In the genomic region with DNA sequence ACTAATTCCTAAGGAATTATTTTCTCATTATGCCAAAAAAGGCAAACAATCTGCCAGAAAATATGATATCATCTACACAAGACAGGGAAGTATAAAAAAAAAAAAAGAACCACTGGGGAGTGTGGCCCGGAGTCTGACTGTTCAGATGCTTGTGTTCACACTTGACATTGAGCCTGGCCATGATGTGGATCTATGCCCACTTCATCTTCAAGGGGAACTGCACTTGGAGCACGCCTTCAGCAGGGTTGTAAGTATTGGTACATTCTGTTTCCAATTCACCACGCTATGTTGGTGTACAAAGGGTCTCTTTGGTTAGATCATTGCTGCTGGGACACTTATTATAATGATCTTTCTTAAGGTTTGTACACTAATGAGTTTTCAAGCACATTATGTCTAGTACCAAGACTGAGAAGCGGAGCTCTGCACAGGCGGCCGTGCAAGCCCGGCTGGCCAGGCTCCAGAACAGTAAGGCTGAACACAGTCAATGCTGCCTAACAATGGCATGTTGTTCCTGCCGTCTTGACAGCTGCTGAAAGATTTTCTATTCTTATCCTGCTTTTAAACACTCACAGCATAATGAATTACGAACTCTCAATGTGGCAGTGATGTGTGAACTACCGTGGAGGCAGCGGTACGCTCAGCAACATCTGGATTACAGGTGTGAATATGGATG, we compare ENCODE assay signal across 12 cellular contexts.
"Had no signal": no experiment of that assay in that cellular context is flagged by ENCODE, and none has a peak within 500 bp of the region (broad histone marks: within the 10 kb centered on the region; RNA-seq: fewer than 3 reads in every experiment).

No MANE protein-coding gene starts in this region.

- H3K9me3 ChIP-seq: colonic mucosa, suprapubic skin had no signal

- DNase-seq: activated B cell treated with CpG ODN at 0.5 μM for 24 hours; activated CD4-positive, alpha-beta T cell treated with anti-CD3 and anti-CD28 coated beads, Interleukin-2, amount 10 ng/mL, durations not matched to agents 24 days and 14 days; activated naive CD4-positive, alpha-beta T cell; aorta; colonic mucosa; islet precursor cell; naive B cell; sigmoid colon; stimulated activated CD4-positive, alpha-beta T cell treated with anti-CD3 and anti-CD28 coated beads, Interleukin-12 subunit alpha, Interleukin-12 subunit beta, amount 100 ng/mL, for 4 hours; stimulated activated naive CD4-positive, alpha-beta T cell treated with Interleukin-2 at 50 U/mL for 16 hours; T-helper 17 cell had no signal

- H3K36me3 ChIP-seq: colonic mucosa, sigmoid colon, suprapubic skin had no signal

- H3K27ac ChIP-seq: colonic mucosa, sigmoid colon, suprapubic skin had no signal

- H3K4me1 ChIP-seq: colonic mucosa, sigmoid colon, suprapubic skin had no signal

- H3K27me3 ChIP-seq: colonic mucosa, sigmoid colon, suprapubic skin had no signal

- ATAC-seq: T-helper 17 cell had no signal

- H3K4me3 ChIP-seq: colonic mucosa, sigmoid colon, suprapubic skin had no signal
